In the genomic region with DNA sequence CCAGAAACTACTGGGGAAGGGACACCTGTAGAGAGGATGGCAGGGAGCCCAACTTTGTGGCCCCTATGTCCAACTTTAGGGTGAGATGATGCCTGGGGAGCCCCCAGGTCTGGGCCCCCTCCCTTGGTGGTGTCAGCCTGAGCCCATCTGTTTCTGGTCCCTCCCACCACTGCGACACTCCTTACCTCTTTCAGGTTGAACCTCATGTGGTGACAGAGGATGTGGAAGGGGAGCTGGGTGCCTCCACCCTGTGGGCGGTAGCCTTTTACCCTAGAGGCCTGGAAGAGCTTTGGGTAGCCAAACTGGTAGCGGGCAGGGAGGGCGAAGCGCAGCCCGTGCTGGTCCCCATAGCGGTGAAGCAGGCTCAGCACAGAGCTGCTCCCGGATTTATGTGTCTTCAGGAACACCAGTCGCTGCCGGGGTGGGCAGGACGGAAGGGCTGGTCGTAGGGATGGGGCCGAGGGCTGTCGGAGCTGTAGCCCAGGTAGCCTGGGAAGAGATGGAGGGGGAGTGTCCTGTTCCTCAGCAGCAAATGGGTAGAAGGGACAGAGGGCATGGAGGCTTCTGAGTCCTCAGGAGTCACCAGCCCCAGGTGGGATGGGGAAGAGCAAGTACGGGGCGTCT, we compare ENCODE assay signal across 2 cellular contexts.
TF ChIP-seq lines count a peak whose summit lies in the region.

No MANE protein-coding gene starts in this region.

TF ChIP-seq in WTC11, 78 proteins besides CTCF, POLR2A, EP300 and RAD21:
- TF ChIP-seq, protein P1, sequence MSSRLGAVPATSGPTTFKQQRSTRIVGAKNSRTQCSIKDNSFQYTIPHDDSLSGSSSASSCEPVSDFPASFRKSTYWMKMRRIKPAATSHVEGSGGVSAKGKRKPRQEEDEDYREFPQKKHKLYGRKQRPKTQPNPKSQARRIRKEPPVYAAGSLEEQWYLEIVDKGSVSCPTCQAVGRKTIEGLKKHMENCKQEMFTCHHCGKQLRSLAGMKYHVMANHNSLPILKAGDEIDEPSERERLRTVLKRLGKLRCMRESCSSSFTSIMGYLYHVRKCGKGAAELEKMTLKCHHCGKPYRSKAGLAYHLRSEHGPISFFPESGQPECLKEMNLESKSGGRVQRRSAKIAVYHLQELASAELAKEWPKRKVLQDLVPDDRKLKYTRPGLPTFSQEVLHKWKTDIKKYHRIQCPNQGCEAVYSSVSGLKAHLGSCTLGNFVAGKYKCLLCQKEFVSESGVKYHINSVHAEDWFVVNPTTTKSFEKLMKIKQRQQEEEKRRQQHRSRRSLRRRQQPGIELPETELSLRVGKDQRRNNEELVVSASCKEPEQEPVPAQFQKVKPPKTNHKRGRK (CRISPR knock-in tag; IDR thresholded peaks at IDR 0.05; ENCODE audit: borderline replicate concordance): no peak
- no peak for TF ChIP-seq ZNF138 (CRISPR knock-in tag; conservative IDR thresholded peaks at IDR 0.05)
- 0 out of 2 replicates have a peak, but pooled peaks have one; percentile 39 for TF ChIP-seq FOXP1 (CRISPR knock-in tag; IDR thresholded peaks at IDR 0.05; ENCODE audit: borderline replicate concordance)
- TF ChIP-seq ZNF423 (CRISPR knock-in tag; IDR thresholded peaks at IDR 0.05): no peak
- TF ChIP-seq MXD4 (CRISPR knock-in tag; IDR thresholded peaks at IDR 0.05; ENCODE audit: borderline replicate concordance): no peak
- TF ChIP-seq, protein P2, sequence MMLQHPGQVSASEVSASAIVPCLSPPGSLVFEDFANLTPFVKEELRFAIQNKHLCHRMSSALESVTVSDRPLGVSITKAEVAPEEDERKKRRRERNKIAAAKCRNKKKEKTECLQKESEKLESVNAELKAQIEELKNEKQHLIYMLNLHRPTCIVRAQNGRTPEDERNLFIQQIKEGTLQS (CRISPR knock-in tag; conservative IDR thresholded peaks at IDR 0.05): no peak

TF ChIP-seq in K562, 482 proteins besides CTCF, POLR2A, EP300 and RAD21:
- no peak for TF ChIP-seq NR4A1 (CRISPR knock-in tag; IDR thresholded peaks at IDR 0.05)
- TF ChIP-seq NR4A1 (tag; IDR thresholded peaks at IDR 0.05): no peak
- TF ChIP-seq STAG1 (CRISPR knock-in tag; IDR thresholded peaks at IDR 0.05; ENCODE audit: borderline replicate concordance): no peak
- TF ChIP-seq, protein P3, sequence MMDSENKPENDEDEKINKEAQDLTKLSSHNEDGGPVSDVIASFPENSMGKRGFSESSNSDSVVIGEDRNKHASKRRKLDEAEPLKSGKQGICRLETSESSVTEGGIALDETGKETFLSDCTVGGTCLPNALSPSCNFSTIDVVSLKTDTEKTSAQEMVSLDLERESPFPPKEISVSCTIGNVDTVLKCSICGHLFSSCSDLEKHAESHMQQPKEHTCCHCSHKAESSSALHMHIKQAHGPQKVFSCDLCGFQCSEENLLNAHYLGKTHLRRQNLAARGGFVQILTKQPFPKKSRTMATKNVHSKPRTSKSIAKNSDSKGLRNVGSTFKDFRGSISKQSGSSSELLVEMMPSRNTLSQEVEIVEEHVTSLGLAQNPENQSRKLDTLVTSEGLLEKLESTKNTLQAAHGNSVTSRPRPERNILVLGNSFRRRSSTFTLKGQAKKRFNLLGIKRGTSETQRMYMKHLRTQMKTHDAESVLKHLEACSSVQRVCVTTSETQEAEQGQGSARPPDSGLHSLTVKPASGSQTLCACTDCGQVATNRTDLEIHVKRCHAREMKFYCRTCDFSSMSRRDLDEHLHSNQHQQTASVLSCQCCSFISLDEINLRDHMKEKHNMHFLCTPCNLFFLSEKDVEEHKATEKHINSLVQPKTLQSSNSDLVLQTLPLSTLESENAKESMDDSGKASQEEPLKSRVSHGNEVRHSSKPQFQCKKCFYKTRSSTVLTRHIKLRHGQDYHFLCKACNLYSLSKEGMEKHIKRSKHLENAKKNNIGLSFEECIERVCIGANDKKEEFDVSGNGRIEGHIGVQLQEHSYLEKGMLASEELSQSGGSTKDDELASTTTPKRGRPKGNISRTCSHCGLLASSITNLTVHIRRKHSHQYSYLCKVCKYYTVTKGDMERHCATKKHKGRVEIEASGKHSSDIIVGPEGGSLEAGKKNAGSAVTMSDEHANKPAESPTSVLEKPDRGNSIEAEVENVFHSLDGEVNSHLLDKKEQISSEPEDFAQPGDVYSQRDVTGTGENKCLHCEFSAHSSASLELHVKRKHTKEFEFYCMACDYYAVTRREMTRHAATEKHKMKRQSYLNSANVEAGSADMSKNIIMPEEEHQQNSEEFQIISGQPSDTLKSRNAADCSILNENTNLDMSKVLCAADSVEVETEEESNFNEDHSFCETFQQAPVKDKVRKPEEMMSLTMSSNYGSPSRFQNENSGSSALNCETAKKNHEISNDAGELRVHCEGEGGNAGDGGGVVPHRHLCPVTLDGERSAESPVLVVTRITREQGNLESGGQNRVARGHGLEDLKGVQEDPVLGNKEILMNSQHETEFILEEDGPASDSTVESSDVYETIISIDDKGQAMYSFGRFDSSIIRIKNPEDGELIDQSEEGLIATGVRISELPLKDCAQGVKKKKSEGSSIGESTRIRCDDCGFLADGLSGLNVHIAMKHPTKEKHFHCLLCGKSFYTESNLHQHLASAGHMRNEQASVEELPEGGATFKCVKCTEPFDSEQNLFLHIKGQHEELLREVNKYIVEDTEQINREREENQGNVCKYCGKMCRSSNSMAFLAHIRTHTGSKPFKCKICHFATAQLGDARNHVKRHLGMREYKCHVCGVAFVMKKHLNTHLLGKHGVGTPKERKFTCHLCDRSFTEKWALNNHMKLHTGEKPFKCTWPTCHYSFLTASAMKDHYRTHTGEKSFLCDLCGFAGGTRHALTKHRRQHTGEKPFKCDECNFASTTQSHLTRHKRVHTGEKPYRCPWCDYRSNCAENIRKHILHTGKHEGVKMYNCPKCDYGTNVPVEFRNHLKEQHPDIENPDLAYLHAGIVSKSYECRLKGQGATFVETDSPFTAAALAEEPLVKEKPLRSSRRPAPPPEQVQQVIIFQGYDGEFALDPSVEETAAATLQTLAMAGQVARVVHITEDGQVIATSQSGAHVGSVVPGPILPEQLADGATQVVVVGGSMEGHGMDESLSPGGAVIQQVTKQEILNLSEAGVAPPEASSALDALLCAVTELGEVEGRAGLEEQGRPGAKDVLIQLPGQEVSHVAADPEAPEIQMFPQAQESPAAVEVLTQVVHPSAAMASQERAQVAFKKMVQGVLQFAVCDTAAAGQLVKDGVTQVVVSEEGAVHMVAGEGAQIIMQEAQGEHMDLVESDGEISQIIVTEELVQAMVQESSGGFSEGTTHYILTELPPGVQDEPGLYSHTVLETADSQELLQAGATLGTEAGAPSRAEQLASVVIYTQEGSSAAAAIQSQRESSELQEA (IDR thresholded peaks at IDR 0.05; ENCODE audit: low read depth): no peak
- no peak for TF ChIP-seq NCOA6 (IDR thresholded peaks at IDR 0.05)
- TF ChIP-seq, protein P4, sequence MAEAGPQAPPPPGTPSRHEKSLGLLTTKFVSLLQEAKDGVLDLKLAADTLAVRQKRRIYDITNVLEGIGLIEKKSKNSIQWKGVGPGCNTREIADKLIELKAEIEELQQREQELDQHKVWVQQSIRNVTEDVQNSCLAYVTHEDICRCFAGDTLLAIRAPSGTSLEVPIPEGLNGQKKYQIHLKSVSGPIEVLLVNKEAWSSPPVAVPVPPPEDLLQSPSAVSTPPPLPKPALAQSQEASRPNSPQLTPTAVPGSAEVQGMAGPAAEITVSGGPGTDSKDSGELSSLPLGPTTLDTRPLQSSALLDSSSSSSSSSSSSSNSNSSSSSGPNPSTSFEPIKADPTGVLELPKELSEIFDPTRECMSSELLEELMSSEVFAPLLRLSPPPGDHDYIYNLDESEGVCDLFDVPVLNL (CRISPR knock-in tag; IDR thresholded peaks at IDR 0.05; ENCODE audit: low read depth): no peak
- TF ChIP-seq PTBP1 (IDR thresholded peaks at IDR 0.05; ENCODE audit: low read depth, low read length): no peak
- no peak for TF ChIP-seq PHF21A (IDR thresholded peaks at IDR 0.05; ENCODE audit: borderline replicate concordance, low read depth)
- TF ChIP-seq SETDB1 (IDR thresholded peaks at IDR 0.05; ENCODE audit: low read length): no peak
- TF ChIP-seq ZNF780A (CRISPR knock-in tag; IDR thresholded peaks at IDR 0.05): no peak
- no peak for TF ChIP-seq ZNF121 (CRISPR knock-in tag; conservative IDR thresholded peaks at IDR 0.05)
- TF ChIP-seq, protein P5, sequence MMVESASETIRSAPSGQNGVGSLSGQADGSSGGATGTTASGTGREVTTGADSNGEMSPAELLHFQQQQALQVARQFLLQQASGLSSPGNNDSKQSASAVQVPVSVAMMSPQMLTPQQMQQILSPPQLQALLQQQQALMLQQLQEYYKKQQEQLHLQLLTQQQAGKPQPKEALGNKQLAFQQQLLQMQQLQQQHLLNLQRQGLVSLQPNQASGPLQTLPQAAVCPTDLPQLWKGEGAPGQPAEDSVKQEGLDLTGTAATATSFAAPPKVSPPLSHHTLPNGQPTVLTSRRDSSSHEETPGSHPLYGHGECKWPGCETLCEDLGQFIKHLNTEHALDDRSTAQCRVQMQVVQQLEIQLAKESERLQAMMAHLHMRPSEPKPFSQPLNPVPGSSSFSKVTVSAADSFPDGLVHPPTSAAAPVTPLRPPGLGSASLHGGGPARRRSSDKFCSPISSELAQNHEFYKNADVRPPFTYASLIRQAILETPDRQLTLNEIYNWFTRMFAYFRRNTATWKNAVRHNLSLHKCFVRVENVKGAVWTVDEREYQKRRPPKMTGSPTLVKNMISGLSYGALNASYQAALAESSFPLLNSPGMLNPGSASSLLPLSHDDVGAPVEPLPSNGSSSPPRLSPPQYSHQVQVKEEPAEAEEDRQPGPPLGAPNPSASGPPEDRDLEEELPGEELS (CRISPR knock-in tag; IDR thresholded peaks at IDR 0.05; ENCODE audit: borderline replicate concordance): no peak
- TF ChIP-seq, protein P6, sequence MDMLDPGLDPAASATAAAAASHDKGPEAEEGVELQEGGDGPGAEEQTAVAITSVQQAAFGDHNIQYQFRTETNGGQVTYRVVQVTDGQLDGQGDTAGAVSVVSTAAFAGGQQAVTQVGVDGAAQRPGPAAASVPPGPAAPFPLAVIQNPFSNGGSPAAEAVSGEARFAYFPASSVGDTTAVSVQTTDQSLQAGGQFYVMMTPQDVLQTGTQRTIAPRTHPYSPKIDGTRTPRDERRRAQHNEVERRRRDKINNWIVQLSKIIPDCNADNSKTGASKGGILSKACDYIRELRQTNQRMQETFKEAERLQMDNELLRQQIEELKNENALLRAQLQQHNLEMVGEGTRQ (CRISPR knock-in tag; IDR thresholded peaks at IDR 0.05): no peak
- TF ChIP-seq, protein P7, sequence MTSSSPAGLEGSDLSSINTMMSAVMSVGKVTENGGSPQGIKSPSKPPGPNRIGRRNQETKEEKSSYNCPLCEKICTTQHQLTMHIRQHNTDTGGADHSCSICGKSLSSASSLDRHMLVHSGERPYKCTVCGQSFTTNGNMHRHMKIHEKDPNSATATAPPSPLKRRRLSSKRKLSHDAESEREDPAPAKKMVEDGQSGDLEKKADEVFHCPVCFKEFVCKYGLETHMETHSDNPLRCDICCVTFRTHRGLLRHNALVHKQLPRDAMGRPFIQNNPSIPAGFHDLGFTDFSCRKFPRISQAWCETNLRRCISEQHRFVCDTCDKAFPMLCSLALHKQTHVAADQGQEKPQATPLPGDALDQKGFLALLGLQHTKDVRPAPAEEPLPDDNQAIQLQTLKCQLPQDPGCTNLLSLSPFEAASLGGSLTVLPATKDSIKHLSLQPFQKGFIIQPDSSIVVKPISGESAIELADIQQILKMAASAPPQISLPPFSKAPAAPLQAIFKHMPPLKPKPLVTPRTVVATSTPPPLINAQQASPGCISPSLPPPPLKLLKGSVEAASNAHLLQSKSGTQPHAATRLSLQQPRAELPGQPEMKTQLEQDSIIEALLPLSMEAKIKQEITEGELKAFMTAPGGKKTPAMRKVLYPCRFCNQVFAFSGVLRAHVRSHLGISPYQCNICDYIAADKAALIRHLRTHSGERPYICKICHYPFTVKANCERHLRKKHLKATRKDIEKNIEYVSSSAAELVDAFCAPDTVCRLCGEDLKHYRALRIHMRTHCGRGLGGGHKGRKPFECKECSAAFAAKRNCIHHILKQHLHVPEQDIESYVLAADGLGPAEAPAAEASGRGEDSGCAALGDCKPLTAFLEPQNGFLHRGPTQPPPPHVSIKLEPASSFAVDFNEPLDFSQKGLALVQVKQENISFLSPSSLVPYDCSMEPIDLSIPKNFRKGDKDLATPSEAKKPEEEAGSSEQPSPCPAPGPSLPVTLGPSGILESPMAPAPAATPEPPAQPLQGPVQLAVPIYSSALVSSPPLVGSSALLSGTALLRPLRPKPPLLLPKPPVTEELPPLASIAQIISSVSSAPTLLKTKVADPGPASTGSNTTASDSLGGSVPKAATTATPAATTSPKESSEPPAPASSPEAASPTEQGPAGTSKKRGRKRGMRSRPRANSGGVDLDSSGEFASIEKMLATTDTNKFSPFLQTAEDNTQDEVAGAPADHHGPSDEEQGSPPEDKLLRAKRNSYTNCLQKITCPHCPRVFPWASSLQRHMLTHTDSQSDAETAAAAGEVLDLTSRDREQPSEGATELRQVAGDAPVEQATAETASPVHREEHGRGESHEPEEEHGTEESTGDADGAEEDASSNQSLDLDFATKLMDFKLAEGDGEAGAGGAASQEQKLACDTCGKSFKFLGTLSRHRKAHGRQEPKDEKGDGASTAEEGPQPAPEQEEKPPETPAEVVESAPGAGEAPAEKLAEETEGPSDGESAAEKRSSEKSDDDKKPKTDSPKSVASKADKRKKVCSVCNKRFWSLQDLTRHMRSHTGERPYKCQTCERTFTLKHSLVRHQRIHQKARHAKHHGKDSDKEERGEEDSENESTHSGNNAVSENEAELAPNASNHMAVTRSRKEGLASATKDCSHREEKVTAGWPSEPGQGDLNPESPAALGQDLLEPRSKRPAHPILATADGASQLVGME (CRISPR knock-in tag; IDR thresholded peaks at IDR 0.05): no peak
- TF ChIP-seq PCBP2 (IDR thresholded peaks at IDR 0.05; ENCODE audit: low read depth, low read length, poor library complexity, severe bottlenecking): no peak
- TF ChIP-seq PPARD (CRISPR knock-in tag; IDR thresholded peaks at IDR 0.05): no peak
- TF ChIP-seq, protein P8, sequence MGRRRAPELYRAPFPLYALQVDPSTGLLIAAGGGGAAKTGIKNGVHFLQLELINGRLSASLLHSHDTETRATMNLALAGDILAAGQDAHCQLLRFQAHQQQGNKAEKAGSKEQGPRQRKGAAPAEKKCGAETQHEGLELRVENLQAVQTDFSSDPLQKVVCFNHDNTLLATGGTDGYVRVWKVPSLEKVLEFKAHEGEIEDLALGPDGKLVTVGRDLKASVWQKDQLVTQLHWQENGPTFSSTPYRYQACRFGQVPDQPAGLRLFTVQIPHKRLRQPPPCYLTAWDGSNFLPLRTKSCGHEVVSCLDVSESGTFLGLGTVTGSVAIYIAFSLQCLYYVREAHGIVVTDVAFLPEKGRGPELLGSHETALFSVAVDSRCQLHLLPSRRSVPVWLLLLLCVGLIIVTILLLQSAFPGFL (CRISPR knock-in tag; IDR thresholded peaks at IDR 0.05): no peak
TF ChIP-seq in K562: peak in this region for 0.
